In genomic region chr17:80393491-80393890, GRCh38 we compare ENCODE assay signal across 28 cellular contexts. TPM values are rescaled to one million over a fixed set of nuclear protein-coding genes. Genes with fewer than 3 reads are reported as not detected.
DNase-seq lines count a peak whose midpoint lies in the region; ATAC-seq and TF ChIP-seq lines count a peak whose summit lies in the region.
"Had no signal": no experiment of that assay in that cellular context is flagged by ENCODE, and none has a peak within 500 bp of the region (broad histone marks: within the 10 kb centered on the region; RNA-seq: fewer than 3 reads in every experiment).

No MANE protein-coding gene starts in this region.

- H3K4me2 ChIP-seq in H9 (ENCODE audit: insufficient read depth, insufficient read length, low read length): no peak overlapping the region
- H3K4me2 ChIP-seq: PC-9 had no signal

- no peak for TF ChIP-seq EP300 in gastroesophageal sphincter (IDR thresholded peaks at IDR 0.05)

- H3K56ac ChIP-seq in H9 (ENCODE audit: insufficient read length, low read depth, low read length): no peak overlapping the region

- H3T11ph ChIP-seq in H9 (ENCODE audit: low read length): no peak overlapping the region

- H2BK120ac ChIP-seq in H9 (ENCODE audit: low read depth, low read length, poor library complexity, severe bottlenecking): no peak overlapping the region

- H3K23ac ChIP-seq in H9 (ENCODE audit: insufficient read length, low read depth, low read length): no peak overlapping the region

- H3K4ac ChIP-seq in H9 (ENCODE audit: low read depth, low read length): no peak overlapping the region

- H3K14ac ChIP-seq in H9 (ENCODE audit: insufficient read depth, low read length): no peak overlapping the region

- H3K4me3 ChIP-seq in subcutaneous abdominal adipose tissue (ENCODE audit: low read depth in 1 of 5, low read length in 5 of 5) (no peak overlapping the region), gastroesophageal sphincter (no peak overlapping the region)
- H3K4me3 ChIP-seq: heart left ventricle, lung, pancreas, PC-9, right atrium auricular region, suprapubic skin had no signal

- H4K20me1 ChIP-seq in H9 (ENCODE audit: control insufficient read depth, insufficient read depth, insufficient read length): no peaks in the 10 kb centered on the region

- H3K36me3 ChIP-seq in subcutaneous abdominal adipose tissue (ENCODE audit: control insufficient read depth in 5 of 5, insufficient read depth in 5 of 5, low read length in 5 of 5): peaks cover 2 to 73% (median 65%) of the 10 kb centered on the region in 5 donors
- peaks cover 0 to 74% of the 10 kb centered on the region in 2 donors for H3K36me3 ChIP-seq in gastroesophageal sphincter

- no peak overlapping the region for H3K18ac ChIP-seq in H9 (ENCODE audit: insufficient read length, low read depth, low read length)

- no peak for DNase-seq in activated T-cell treated with anti-CD3 and anti-CD28 coated beads, Interleukin-2, amount 50 U/mL, for 72 hours
- DNase-seq in activated T-cell treated with anti-CD3 and anti-CD28 coated beads for 4 hours (no peak), H9 (no peak), epithelial cell of prostate (ENCODE audit: low read depth, low spot score) (peak; percentile 33), UCSD-AML1 (lab: John Stamatoyannopoulos, UW; ENCODE audit: unreplicated experiment) (no peak)
- DNase-seq in activated CD8-positive, alpha-beta T cell treated with anti-CD3 and anti-CD28 coated beads, Interleukin-2, amount 10 ng/mL, durations not matched to agents 7 days and 5 days: no peak
- DNase-seq: activated CD4-positive, alpha-beta T cell treated with anti-CD3 and anti-CD28 coated beads for 4 hours; brain microvascular endothelial cell; erythroblast; heart left ventricle; NCI-H1092; NCI-H1694 treated with DMSO at 0.1 percent for 48 hours; NCI-H2171 treated with DMSO at 0.1 percent for 48 hours; NCI-H524 treated with DMSO at 0.1 percent for 48 hours; NK-92 treated with Interleukin-12 subunit alpha and Interleukin-12 subunit beta, amount 100 ng/mL, for 24 hours; pancreas; PC-9; SHP77; stimulated activated CD4-positive, alpha-beta T cell treated with anti-CD3 and anti-CD28 coated beads, Interleukin-4, amount 100 ng/mL, for 1 hour had no signal

- H3K4me1 Mint-ChIP-seq in activated T-cell treated with anti-CD3 and anti-CD28 coated beads, Interleukin-2, amount 50 U/mL, for 72 hours (ENCODE audit: low read depth): peaks cover 15% of the 10 kb centered on the region
- peaks cover 29 to 36% of the 10 kb centered on the region in 2 experiments for H3K4me1 Mint-ChIP-seq in H9
- H3K4me1 Mint-ChIP-seq in activated CD8-positive, alpha-beta T cell treated with anti-CD3 and anti-CD28 coated beads, Interleukin-2, amount 10 ng/mL, durations not matched to agents 7 days and 5 days (ENCODE audit: low read depth): peaks cover 11% of the 10 kb centered on the region
- H3K4me1 Mint-ChIP-seq: B cell, neural crest cell had no signal

- no peak overlapping the region for H2AFZ ChIP-seq in H9 (ENCODE audit: low read length)
- H2AFZ ChIP-seq: PC-9 had no signal

- no peaks in the 10 kb centered on the region for H3K27me3 Mint-ChIP-seq in activated T-cell treated with anti-CD3 and anti-CD28 coated beads, Interleukin-2, amount 50 U/mL, for 72 hours (ENCODE audit: low read depth)
- H3K27me3 Mint-ChIP-seq in H9 (ENCODE audit: low read depth): no peaks in the 10 kb centered on the region
- no peaks in the 10 kb centered on the region for H3K27me3 Mint-ChIP-seq in activated CD8-positive, alpha-beta T cell treated with anti-CD3 and anti-CD28 coated beads, Interleukin-2, amount 10 ng/mL, durations not matched to agents 7 days and 5 days (ENCODE audit: low read depth)
- H3K27me3 Mint-ChIP-seq: B cell had no signal

- POLR2A ChIA-PET in activated CD8-positive, alpha-beta T cell treated with anti-CD3 and anti-CD28 coated beads, Interleukin-2, amount 10 ng/mL, durations not matched to agents 7 days and 5 days (lab: Charles Lee): interaction anchor here (1.0 kb wide), 1 partner anchor 9 kb away, joined by 3 read pairs; no protein-coding TSS in a partner anchor

- H3K27ac Mint-ChIP-seq in activated T-cell treated with anti-CD3 and anti-CD28 coated beads, Interleukin-2, amount 50 U/mL, for 72 hours: peak overlapping the region; percentile 80
- peak overlapping the region in 2 of 3 experiments; percentile 15 to 71; a peak in 1 of 7 replicates for H3K27ac Mint-ChIP-seq in H9
- H3K27ac Mint-ChIP-seq in activated CD8-positive, alpha-beta T cell treated with anti-CD3 and anti-CD28 coated beads, Interleukin-2, amount 10 ng/mL, durations not matched to agents 7 days and 5 days: no peak overlapping the region

- no peaks in the 10 kb centered on the region for H3K23me2 ChIP-seq in H9 (ENCODE audit: insufficient read length, low read depth, low read length, poor library complexity, severe bottlenecking)

- H3K9me3 ChIP-seq in H9 (ENCODE audit: control insufficient read depth, low read depth, low read length) (no peaks in the 10 kb centered on the region), subcutaneous abdominal adipose tissue (ENCODE audit: control insufficient read depth in 5 of 5, low read length in 5 of 5) (no peaks in the 10 kb centered on the region), gastroesophageal sphincter (no peaks in the 10 kb centered on the region)
- H3K9me3 ChIP-seq: heart left ventricle, pancreas, right atrium auricular region, suprapubic skin had no signal

- H4K8ac ChIP-seq in H9 (replicated peaks; ENCODE audit: insufficient read length, low read depth, low read length): no peak overlapping the region

- no peaks in the 10 kb centered on the region for H3K79me1 ChIP-seq in H9 (ENCODE audit: insufficient read depth, low read depth, low read length, poor library complexity, severe bottlenecking)

- H4K91ac ChIP-seq in H9 (ENCODE audit: insufficient read length, low read depth, low read length): no peak overlapping the region

- H2BK20ac ChIP-seq in H9 (ENCODE audit: low read depth, low read length, poor library complexity, severe bottlenecking): no peak overlapping the region

- no peak overlapping the region for H2BK12ac ChIP-seq in H9 (ENCODE audit: insufficient read length, low read depth, low read length)

- no peak for TF ChIP-seq POLR2A in gastroesophageal sphincter (IDR thresholded peaks at IDR 0.05)

- no peak overlapping the region for H3K27ac ChIP-seq in H9 (ENCODE audit: insufficient read length, low read depth, low read length)
- no peak overlapping the region for H3K27ac ChIP-seq in epithelial cell of prostate
- peak overlapping the region; percentile 49 for H3K27ac ChIP-seq in subcutaneous abdominal adipose tissue (ENCODE audit: low read depth, low read length)
- no peak overlapping the region for H3K27ac ChIP-seq in gastroesophageal sphincter
- H3K27ac ChIP-seq: brain microvascular endothelial cell, pancreas, PC-9, suprapubic skin, VCaP had no signal

- TF ChIP-seq CTCF in H9 (conservative IDR thresholded peaks at IDR 0.05): no peak
- TF ChIP-seq CTCF in gastroesophageal sphincter (IDR thresholded peaks at IDR 0.05): no peak

- H3K9ac ChIP-seq in H9 (ENCODE audit: extremely low read depth, insufficient read length, low read length) (no peak overlapping the region), subcutaneous abdominal adipose tissue (ENCODE audit: low read length in 5 of 5) (no peak overlapping the region)

- no peak overlapping the region for H4K5ac ChIP-seq in H9 (ENCODE audit: insufficient read length, low read depth, low read length)

- no peak for ATAC-seq in activated T-cell treated with anti-CD3 and anti-CD28 coated beads, Interleukin-2, amount 50 U/mL, for 72 hours (replicated peaks in 1 of 2)
- no peak for ATAC-seq in activated CD8-positive, alpha-beta T cell treated with anti-CD3 and anti-CD28 coated beads, Interleukin-2, amount 10 ng/mL, durations not matched to agents 7 days and 5 days
- no peak for ATAC-seq in gastroesophageal sphincter
- ATAC-seq: heart left ventricle, pancreas had no signal

- WGBS in H9 (ENCODE audit: extremely low coverage, insufficient read length, low lambda C conversion rate): no CpG with 5 or more reads among the region's 10 CpGs
- 35 to 76% methylated on average over 3 to 8 of the region's 10 CpGs for WGBS in gastroesophageal sphincter (ENCODE audit: low coverage in 1 of 2), 2 donors

- H2AK5ac ChIP-seq in H9 (ENCODE audit: insufficient read length, low read length): no peak overlapping the region

- no peak overlapping the region for H2BK5ac ChIP-seq in H9 (ENCODE audit: insufficient read length, low read length)

- no peak overlapping the region for H3K4me3 Mint-ChIP-seq in activated T-cell treated with anti-CD3 and anti-CD28 coated beads, Interleukin-2, amount 50 U/mL, for 72 hours
- H3K4me3 Mint-ChIP-seq in H9: no peak overlapping the region
- no peak overlapping the region for H3K4me3 Mint-ChIP-seq in activated CD8-positive, alpha-beta T cell treated with anti-CD3 and anti-CD28 coated beads, Interleukin-2, amount 10 ng/mL, durations not matched to agents 7 days and 5 days
- H3K4me3 Mint-ChIP-seq: activated T-helper 1 cell treated with anti-CD3 and anti-CD28 coated beads, Interleukin-12 subunit alpha, Interleukin-12 subunit beta, Interleukin-2, Interleukin-4 antibody, amounts not matched to agents 30 ng/mL and 10 ng/mL and 1 ng/mL, durations not matched to agents 14 hours and 24 hours and 36 hours; B cell; neural crest cell had no signal

- CTCF ChIA-PET in activated CD8-positive, alpha-beta T cell treated with anti-CD3 and anti-CD28 coated beads, Interleukin-2, amount 10 ng/mL, durations not matched to agents 7 days and 5 days (lab: Charles Lee): no interaction called here

- peaks cover 17 to 32% of the 10 kb centered on the region in 2 donors for H3K36me3 Mint-ChIP-seq in activated T-cell treated with anti-CD3 and anti-CD28 coated beads, Interleukin-2, amount 50 U/mL, for 72 hours (ENCODE audit: insufficient read depth in 2 of 2)
- H3K36me3 Mint-ChIP-seq in H9 (ENCODE audit: insufficient read depth in 1 of 3, low read depth in 3 of 3): peaks cover 0 to 44% (median 30%) of the 10 kb centered on the region in 3 experiments; a peak in 5 of 7 replicates
- H3K36me3 Mint-ChIP-seq in activated CD8-positive, alpha-beta T cell treated with anti-CD3 and anti-CD28 coated beads, Interleukin-2, amount 10 ng/mL, durations not matched to agents 7 days and 5 days (ENCODE audit: low read depth): peaks cover 63% of the 10 kb centered on the region

- no peaks in the 10 kb centered on the region for H3K4me1 ChIP-seq in H9 (ENCODE audit: insufficient read depth, low read length)
- H3K4me1 ChIP-seq in subcutaneous abdominal adipose tissue (ENCODE audit: control insufficient read depth in 5 of 5, insufficient read depth in 5 of 5, low read length in 5 of 5): peaks cover 0 to 16% (median 8%) of the 10 kb centered on the region in 5 donors
- H3K4me1 ChIP-seq in gastroesophageal sphincter: peaks cover 0 to 12% (median 0%) of the 10 kb centered on the region in 3 donors
- H3K4me1 ChIP-seq: pancreas had no signal

- no peak overlapping the region for H2BK15ac ChIP-seq in H9 (ENCODE audit: low read depth, low read length)

- H3K9me3 Mint-ChIP-seq in activated T-cell treated with anti-CD3 and anti-CD28 coated beads, Interleukin-2, amount 50 U/mL, for 72 hours: no peaks in the 10 kb centered on the region
- H3K9me3 Mint-ChIP-seq in H9: no peaks in the 10 kb centered on the region
- H3K9me3 Mint-ChIP-seq in activated CD8-positive, alpha-beta T cell treated with anti-CD3 and anti-CD28 coated beads, Interleukin-2, amount 10 ng/mL, durations not matched to agents 7 days and 5 days (ENCODE audit: insufficient read depth): no peaks in the 10 kb centered on the region
- H3K9me3 Mint-ChIP-seq: activated T-helper 1 cell treated with anti-CD3 and anti-CD28 coated beads, Interleukin-12 subunit alpha, Interleukin-12 subunit beta, Interleukin-2, Interleukin-4 antibody, amounts not matched to agents 30 ng/mL and 10 ng/mL and 1 ng/mL, durations not matched to agents 14 hours and 24 hours and 36 hours; neural crest cell had no signal

- H3K27me3 ChIP-seq in H9 (ENCODE audit: insufficient read depth, low read length) (no peaks in the 10 kb centered on the region), subcutaneous abdominal adipose tissue (ENCODE audit: control insufficient read depth in 5 of 5, insufficient read depth in 4 of 5, low read length in 5 of 5) (no peaks in the 10 kb centered on the region), gastroesophageal sphincter (no peaks in the 10 kb centered on the region)
- H3K27me3 ChIP-seq: brain microvascular endothelial cell, heart left ventricle, pancreas, right atrium auricular region, suprapubic skin had no signal

- no peaks in the 10 kb centered on the region for H3K79me2 ChIP-seq in H9 (ENCODE audit: insufficient read depth, low read length)

RNA-seq across cellular contexts. Expression of gene ENDOV, which starts 21.5 kb away (rescaled TPM):
- total RNA-seq in activated T-cell treated with anti-CD3 and anti-CD28 coated beads, Interleukin-2, amount 50 U/mL, for 72 hours: 10 to 100 TPM; 25.3 to 29.0 TPM
- total RNA-seq in H9 (2021) (14.8 and 17.1 TPM in 2 replicates), gastroesophageal sphincter (10 to 100 TPM; 12.4 to 17.7 (median 15.4) TPM)
- total RNA-seq in activated CD8-positive, alpha-beta T cell treated with anti-CD3 and anti-CD28 coated beads, Interleukin-2, amount 10 ng/mL, durations not matched to agents 7 days and 5 days: 10 to 100 TPM; 15.7 to 18.7 TPM
